12 cellular contexts compared by ENCODE assay signal in the genomic region with DNA sequence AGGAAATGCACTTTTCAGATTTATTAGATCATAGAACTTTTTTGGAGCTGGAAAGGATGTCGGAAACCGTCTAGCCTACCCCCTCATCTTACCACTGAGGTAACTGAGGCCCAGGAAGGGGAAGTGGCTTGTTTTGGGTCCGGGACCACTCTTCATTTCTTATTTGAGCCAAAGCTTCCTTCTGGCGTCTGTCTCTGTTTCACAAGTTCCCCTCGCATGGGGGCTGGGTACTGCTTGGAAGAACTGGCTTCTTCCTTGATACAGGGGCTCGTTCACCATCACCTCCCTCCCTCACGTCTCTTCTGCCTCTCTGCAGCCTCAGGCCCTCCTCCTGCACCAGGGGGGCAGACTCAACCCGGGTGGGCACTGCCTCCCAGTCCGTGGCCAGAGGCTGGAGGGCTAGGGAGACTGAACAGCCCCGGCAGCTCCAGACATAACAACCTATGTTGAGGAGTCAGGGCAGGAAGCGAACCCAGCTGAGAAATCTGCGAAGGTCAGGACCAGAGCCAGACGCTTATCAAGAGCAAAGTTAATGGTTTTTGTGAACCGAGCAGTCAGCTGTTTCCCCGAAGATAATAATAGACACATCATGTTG. TPM values are rescaled to one million over a fixed set of nuclear protein-coding genes. Genes with fewer than 3 reads are reported as not detected.
DNase-seq lines count a peak whose midpoint lies in the region; ATAC-seq and TF ChIP-seq lines count a peak whose summit lies in the region.
"Had no signal": no experiment of that assay in that cellular context is flagged by ENCODE, and none has a peak within 500 bp of the region (broad histone marks: within the 10 kb centered on the region; RNA-seq: fewer than 3 reads in every experiment).

No MANE protein-coding gene starts in this region.

- no peak overlapping the region for H3K4me3 ChIP-seq in right lobe of liver
- no peak overlapping the region for H3K4me3 ChIP-seq in stomach
- H3K4me3 ChIP-seq: Peyer's patch had no signal

- H3K9me3 ChIP-seq in right lobe of liver (no peaks in the 10 kb centered on the region), stomach (no peaks in the 10 kb centered on the region)
- H3K9me3 ChIP-seq: Peyer's patch had no signal

- WGBS in right lobe of liver (ENCODE audit: insufficient coverage, low coverage, low lambda C conversion rate, missing lambda C conversion rate), result 53% methylated on average over 15 of the region's 15 CpGs
- WGBS in stomach, 5 donors, result 37 to 56% (median 45%) methylated on average over 15 of the region's 15 CpGs

- H3K27me3 ChIP-seq in right lobe of liver, result no peaks in the 10 kb centered on the region
- no peaks in the 10 kb centered on the region for H3K27me3 ChIP-seq in stomach
- H3K27me3 ChIP-seq: Peyer's patch had no signal

- H3K36me3 ChIP-seq in right lobe of liver, result no peaks in the 10 kb centered on the region
- no peaks in the 10 kb centered on the region for H3K36me3 ChIP-seq in stomach
- H3K36me3 ChIP-seq: Peyer's patch had no signal

- no peak for TF ChIP-seq EP300 in stomach (IDR thresholded peaks at IDR 0.05)

- H3K4me1 ChIP-seq in right lobe of liver (peaks cover 0 to 2% (median 0%) of the 10 kb centered on the region in 4 donors), stomach (peaks cover 0 to 63% (median 37%) of the 10 kb centered on the region in 4 donors)

- peak; percentile 24 for DNase-seq in NCI-H2227 treated with DMSO at 0.1 percent for 48 hours (lab: John Stamatoyannopoulos, UW)
- DNase-seq in dermis blood vessel endothelial cell, result peak; percentile 96
- DNase-seq in right lobe of liver, result peak in 1 of 3 donors; percentile 34
- DNase-seq in stomach, result no peak
- no peak for DNase-seq in NCI-H1105 (lab: John Stamatoyannopoulos, UW)
- DNase-seq in NCI-H187 (lab: John Stamatoyannopoulos, UW), result no peak
- DNase-seq in activated CD4-positive, alpha-beta T cell treated with anti-CD3 and anti-CD28 coated beads, Interleukin-2, amount 50 U/mL, for 4 hours, result no peak
- DNase-seq: activated T-cell treated with anti-CD3 and anti-CD28 coated beads, Interleukin-2, amount 50 U/mL, for 72 hours; Peyer's patch had no signal

- intact Hi-C loops in right lobe of liver (cut with DNase I) (no loop called here), stomach (cut with DNase I; ENCODE audit: low total_unique reads) (no loop called here)

- H3K27ac ChIP-seq in right lobe of liver (no peak overlapping the region), stomach (peak overlapping the region in 4 of 5 donors; percentile 40 to 74 (median 56))
- H3K27ac ChIP-seq: VCaP had no signal

- TF ChIP-seq CTCF in right lobe of liver (IDR thresholded peaks at IDR 0.05) (no peak), stomach (IDR thresholded peaks at IDR 0.05) (no peak)

- ATAC-seq in right lobe of liver, result peak; percentile 54 to 66 (median 60)
- no peak for ATAC-seq in GM19023 (IDR thresholded peaks at IDR 0.05; ENCODE audit: unreplicated experiment)
- ATAC-seq: activated T-cell treated with anti-CD3 and anti-CD28 coated beads, Interleukin-2, amount 50 U/mL, for 72 hours had no signal

- TF ChIP-seq POLR2A in right lobe of liver (IDR thresholded peaks at IDR 0.05) (no peak), stomach (IDR thresholded peaks at IDR 0.05) (no peak)

RNA-seq across cellular contexts. Expression of a gene that starts 12.9 kb away (rescaled TPM):
- total RNA-seq in dermis blood vessel endothelial cell (54.7 and 117 TPM in 2 replicates), right lobe of liver (100 to 1,000 TPM in 3 of 6 experiments, 10 to 100 TPM in 3; 91.9 to 224 (median 134) TPM), stomach (10 to 100 TPM; 45.9 to 81.2 (median 69.5) TPM)
- 10 to 100 TPM; 26.3 to 31.5 (median 27.0) TPM for polyA plus RNA-seq in stomach
- total RNA-seq: activated T-cell treated with anti-CD3 and anti-CD28 coated beads, Interleukin-2, amount 50 U/mL, for 72 hours had no signal
- polyA plus RNA-seq: IgD-negative memory B cell had no signal

RNA-seq across cellular contexts. Expression of a gene that starts 19.8 kb away (rescaled TPM):
- total RNA-seq in dermis blood vessel endothelial cell (not detected in 2 replicates), right lobe of liver (not detected), stomach (not detected)
- polyA plus RNA-seq in stomach, result not detected
- total RNA-seq: activated T-cell treated with anti-CD3 and anti-CD28 coated beads, Interleukin-2, amount 50 U/mL, for 72 hours; Peyer's patch had no signal
- polyA plus RNA-seq: IgD-negative memory B cell had no signal

Comparison
In these comparisons a context has a peak if more than half of its experiments do, and no peak if none do; other contexts are left out.
1. DNase-seq: peak in NCI-H2227 treated with DMSO at 0.1 percent for 48 hours (single experiment) and dermis blood vessel endothelial cell (single experiment); none in stomach (single experiment), NCI-H1105 (single experiment), NCI-H187 (0 of 2) and activated CD4-positive, alpha-beta T cell treated with anti-CD3 and anti-CD28 coated beads, Interleukin-2, amount 50 U/mL, for 4 hours (0 of 2).
2. H3K27ac ChIP-seq: peak in stomach (4 of 5); none in right lobe of liver (0 of 3).